In genomic region chr10:128664729-128665128, GRCh38 we compare ENCODE assay signal across 18 cellular contexts.
"Had no signal": no experiment of that assay in that cellular context is flagged by ENCODE, and none has a peak within 500 bp of the region (broad histone marks: within the 10 kb centered on the region; RNA-seq: fewer than 3 reads in every experiment).

No MANE protein-coding gene starts in this region.

- H3K4me3 ChIP-seq: heart right ventricle, ovary, prostate gland, tibial artery had no signal

- ATAC-seq: activated CD8-positive, alpha-beta T cell treated with anti-CD3 and anti-CD28 coated beads, Interleukin-2, amount 10 ng/mL, durations not matched to agents 7 days and 5 days; heart right ventricle; left cardiac atrium had no signal

- H3K4me1 ChIP-seq: heart right ventricle, prostate gland, tibial artery had no signal

- H3K36me3 ChIP-seq: brain microvascular endothelial cell, heart right ventricle, neutrophil, ovary, prostate gland, tibial artery, WERI-Rb-1 had no signal

- DNase-seq: activated CD4-positive, alpha-beta T cell treated with anti-CD3 and anti-CD28 coated beads, Interleukin-2, amount 10 ng/mL, durations not matched to agents 7 days and 5 days; activated CD4-positive, CD25-positive, alpha-beta regulatory T cell treated with anti-CD3 and anti-CD28 coated beads, Interleukin-2, amount 50 U/mL, for 72 hours; activated CD8-positive, alpha-beta T cell treated with anti-CD3 and anti-CD28 coated beads, Interleukin-2, amount 10 ng/mL, durations not matched to agents 7 days and 5 days; activated gamma-delta T cell treated with Interleukin-2 at 50 U/mL for 16 hours; anterior cingulate cortex; brain microvascular endothelial cell; caudate nucleus; effector CD4-positive, alpha-beta T cell; heart right ventricle; islet precursor cell; left cardiac atrium; ovary; stimulated activated CD4-positive, alpha-beta T cell treated with anti-CD3 and anti-CD28 coated beads, Interleukin-4, amount 100 ng/mL, for 4 hours; substantia nigra; tibial artery; WERI-Rb-1 had no signal

- H3K9me3 ChIP-seq: neutrophil, ovary, prostate gland, tibial artery had no signal
